In genomic region chr17:21129023-21129681, GRCh38 we compare ENCODE assay signal across 8 cellular contexts.
DNase-seq lines count a peak whose midpoint lies in the region; ATAC-seq and TF ChIP-seq lines count a peak whose summit lies in the region.

No MANE protein-coding gene starts in this region.

- ATAC-seq in SK-N-SH treated with all-trans-retinoic acid at 6 μM for 48 hours: peak; percentile 20; the same call in 2 of the 3 replicates
- no peak for ATAC-seq in GM18867 (IDR thresholded peaks at IDR 0.05; ENCODE audit: unreplicated experiment)

- DNase-seq in 8988T (peak; percentile 14), EH (ENCODE audit: low read depth) (peak; percentile 78), globus pallidus (ENCODE audit: low spot score) (peak; percentile 22), superior temporal gyrus (ENCODE audit: extremely low spot score) (peak; percentile 58), NCI-H187 (lab: John Stamatoyannopoulos, UW) (no peak)
- DNase-seq in activated CD4-positive, alpha-beta T cell treated with anti-CD3 and anti-CD28 coated beads, Interleukin-2, amount 50 U/mL, for 4 hours: no peak

TF ChIP-seq in SK-N-SH treated with all-trans-retinoic acid at 6 μM for 48 hours, 23 proteins besides CTCF, POLR2A, EP300 and RAD21:
- no peak for TF ChIP-seq ZFP30 (CRISPR knock-in tag; IDR thresholded peaks at IDR 0.05)
- TF ChIP-seq PPARA (CRISPR knock-in tag; IDR thresholded peaks at IDR 0.05; ENCODE audit: borderline replicate concordance): no peak
- TF ChIP-seq TSHZ2 (CRISPR knock-in tag; IDR thresholded peaks at IDR 0.05): no peak
- TF ChIP-seq ISL1 (CRISPR knock-in tag; IDR thresholded peaks at IDR 0.05): no peak
- no peak for TF ChIP-seq TOX (CRISPR knock-in tag; IDR thresholded peaks at IDR 0.05; ENCODE audit: borderline replicate concordance)
- TF ChIP-seq ZFP3 (CRISPR knock-in tag; IDR thresholded peaks at IDR 0.05): no peak
- no peak for TF ChIP-seq PATZ1 (CRISPR knock-in tag; IDR thresholded peaks at IDR 0.05; ENCODE audit: borderline replicate concordance)
- no peak for TF ChIP-seq ARNTL (CRISPR knock-in tag; IDR thresholded peaks at IDR 0.05; ENCODE audit: borderline replicate concordance, low read depth)
- TF ChIP-seq POU6F1 (CRISPR knock-in tag; IDR thresholded peaks at IDR 0.05; ENCODE audit: borderline replicate concordance, low read depth): no peak
- no peak for TF ChIP-seq OSR1 (CRISPR knock-in tag; IDR thresholded peaks at IDR 0.05)
- no peak for TF ChIP-seq CSRNP3 (CRISPR knock-in tag; IDR thresholded peaks at IDR 0.05)
TF ChIP-seq in SK-N-SH treated with all-trans-retinoic acid at 6 μM for 48 hours: peak in this region for 0.

Comparison
In these comparisons a context has a peak if more than half of its experiments do, and no peak if none do; other contexts are left out.
1. DNase-seq: peak in 8988T (single experiment), EH (single experiment), globus pallidus (single experiment) and superior temporal gyrus (single experiment); none in activated CD4-positive, alpha-beta T cell treated with anti-CD3 and anti-CD28 coated beads, Interleukin-2, amount 50 U/mL, for 4 hours (0 of 2) and NCI-H187 (0 of 2).